Comparison of ENCODE assay signal across 8 cellular contexts in the genomic region with DNA sequence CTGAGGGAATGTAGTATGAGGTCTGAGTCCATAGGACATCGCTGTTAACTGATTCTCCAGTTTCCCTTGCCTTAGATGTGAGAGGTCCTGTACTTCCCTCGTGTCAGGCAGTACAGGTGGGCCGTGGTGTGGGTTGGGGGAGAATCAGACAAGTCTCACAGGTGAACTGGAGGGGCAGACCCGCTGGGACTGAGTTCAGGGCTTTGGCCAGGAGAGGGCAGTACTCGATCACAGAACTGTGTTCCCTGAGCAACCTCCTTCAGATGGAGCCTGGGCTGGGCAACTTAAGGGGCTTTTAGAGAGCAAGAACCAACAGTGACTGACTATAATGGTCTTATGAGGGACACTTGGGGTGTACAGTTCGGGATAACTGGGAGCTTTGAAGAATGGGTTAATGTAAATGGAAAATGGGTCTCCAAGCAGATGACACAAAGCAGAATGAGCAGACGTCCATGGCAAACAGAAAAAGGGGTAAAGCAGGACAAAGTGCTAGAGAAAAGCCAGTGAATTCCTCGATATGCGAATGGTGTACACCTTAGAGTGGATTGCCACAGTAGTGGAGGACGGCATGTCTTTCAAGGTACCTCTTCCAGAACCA.
A peak's percentile ranks its signal among the peaks of the same experiment; 100 is the strongest.
DNase-seq lines count a peak whose midpoint lies in the region; ATAC-seq and TF ChIP-seq lines count a peak whose summit lies in the region.

No MANE protein-coding gene starts in this region.

- no peaks in the 10 kb centered on the region for H3K36me3 Mint-ChIP-seq in activated CD4-positive, alpha-beta T cell treated with anti-CD3 and anti-CD28 coated beads, Interleukin-2, amount 10 ng/mL, durations not matched to agents 24 days and 14 days (ENCODE audit: low read depth)

- H3K27ac ChIP-seq in lung (ENCODE audit: low read depth in 1 of 2, low read length in 1 of 2) = no peak overlapping the region

- peaks cover 12% of the 10 kb centered on the region for H3K27me3 Mint-ChIP-seq in activated CD4-positive, alpha-beta T cell treated with anti-CD3 and anti-CD28 coated beads, Interleukin-2, amount 10 ng/mL, durations not matched to agents 24 days and 14 days

- TF ChIP-seq CTCF in lung (IDR thresholded peaks at IDR 0.05; ENCODE audit: control extremely low read depth, extremely low read depth) = peak; percentile 38

- DNase-seq in NCI-H2227 (lab: John Stamatoyannopoulos, UW; ENCODE audit: unreplicated experiment) = peak; percentile 54
- DNase-seq in NCI-H2227 treated with DMSO at 0.1 percent for 48 hours (lab: John Stamatoyannopoulos, UW) = no peak
- DNase-seq in NCI-H2171 treated with DMSO at 0.1 percent for 48 hours (lab: John Stamatoyannopoulos, UW) = peak; percentile 10
- peak; percentile 84 for DNase-seq in activated CD4-positive, alpha-beta T cell treated with anti-CD3 and anti-CD28 coated beads, Interleukin-2, amount 10 ng/mL, durations not matched to agents 24 days and 14 days
- peak; percentile 76 for DNase-seq in dermis blood vessel endothelial cell
- peak; percentile 62 for DNase-seq in lung (ENCODE audit: low spot score)
- peak; percentile 51 to 54 for DNase-seq in stimulated activated CD8-positive, alpha-beta memory T cell treated with anti-CD3 and anti-CD28 coated beads, Interleukin-2, amount 100 ng/mL, for 48 hours (ENCODE audit: low read depth in 2 of 2)

- H3K9me3 Mint-ChIP-seq in activated CD4-positive, alpha-beta T cell treated with anti-CD3 and anti-CD28 coated beads, Interleukin-2, amount 10 ng/mL, durations not matched to agents 24 days and 14 days = no peaks in the 10 kb centered on the region

- no peaks in the 10 kb centered on the region for H3K27me3 ChIP-seq in lung (ENCODE audit: control insufficient read depth, insufficient read depth)

- H3K27ac Mint-ChIP-seq in activated CD4-positive, alpha-beta T cell treated with anti-CD3 and anti-CD28 coated beads, Interleukin-2, amount 10 ng/mL, durations not matched to agents 24 days and 14 days = no peak overlapping the region

- H3K4me1 ChIP-seq in lung (ENCODE audit: control insufficient read depth in 2 of 2, insufficient read depth in 2 of 2, low read length in 2 of 2) = no peaks in the 10 kb centered on the region

- peak; percentile 61 for ATAC-seq in HG02943 (IDR thresholded peaks at IDR 0.05; ENCODE audit: low read depth, unreplicated experiment)
- ATAC-seq in lung (ENCODE audit: insufficient read depth, low FRiP score) = peak; percentile 64

- no peak overlapping the region for H3K4me3 Mint-ChIP-seq in activated CD4-positive, alpha-beta T cell treated with anti-CD3 and anti-CD28 coated beads, Interleukin-2, amount 10 ng/mL, durations not matched to agents 24 days and 14 days

- no peak overlapping the region for H3K4me3 ChIP-seq in lung

- H3K4me1 Mint-ChIP-seq in activated CD4-positive, alpha-beta T cell treated with anti-CD3 and anti-CD28 coated beads, Interleukin-2, amount 10 ng/mL, durations not matched to agents 24 days and 14 days = no peaks in the 10 kb centered on the region

- WGBS in lung, 2 donors = 24 to 38% methylated on average over 10 of the region's 10 CpGs

- intact Hi-C loops in activated CD4-positive, alpha-beta T cell treated with anti-CD3 and anti-CD28 coated beads, Interleukin-2, amount 10 ng/mL, durations not matched to agents 24 days and 14 days (cut with micrococcal nuclease) = loop anchor here (1.0 to 2.0 kb wide), 2 partner anchors 70 to 118 kb away; no protein-coding TSS in a partner anchor

- peaks cover 0 to 2% of the 10 kb centered on the region in 2 donors for H3K9me3 ChIP-seq in lung (ENCODE audit: control insufficient read depth in 2 of 2, insufficient read depth in 1 of 2, low read length in 1 of 2)

- H3K36me3 ChIP-seq in lung (ENCODE audit: control insufficient read depth in 2 of 2, insufficient read depth in 2 of 2, low read length in 2 of 2) = no peaks in the 10 kb centered on the region
